ENCODE assay signal across 10 cellular contexts in genomic region chr11:48103621-48104561, GRCh38.
DNase-seq lines count a peak whose midpoint lies in the region; ATAC-seq and TF ChIP-seq lines count a peak whose summit lies in the region.
"Had no signal": no experiment of that assay in that cellular context is flagged by ENCODE, and none has a peak within 500 bp of the region (broad histone marks: within the 10 kb centered on the region; RNA-seq: fewer than 3 reads in every experiment).

No MANE protein-coding gene starts in this region.

- H3K27ac Mint-ChIP-seq in HFFc6 = peak overlapping the region; percentile 61

- ATAC-seq in mucosa of descending colon = peak; percentile 79
- ATAC-seq in HG03025 (IDR thresholded peaks at IDR 0.05; ENCODE audit: low FRiP score, unreplicated experiment) = no peak
- no peak for ATAC-seq in HG03460 (IDR thresholded peaks at IDR 0.05; ENCODE audit: unreplicated experiment)

- H3K4me3 Mint-ChIP-seq in HFFc6 = no peak overlapping the region

- no peak overlapping the region for H3K4me3 ChIP-seq in mucosa of descending colon

- H3K9me3 Mint-ChIP-seq in HFFc6 = no peaks in the 10 kb centered on the region

- no peaks in the 10 kb centered on the region; the same call in 1 of the 2 replicates for H3K27me3 Mint-ChIP-seq in HFFc6 (ENCODE audit: insufficient read depth)

- TF ChIP-seq CTCF in HFFc6 (IDR thresholded peaks at IDR 0.05) = no peak
- no peak for TF ChIP-seq CTCF in mucosa of descending colon (IDR thresholded peaks at IDR 0.05)

- DNase-seq in AG08395 (ENCODE audit: low spot score) (peak; percentile 28), HFFc6 (no peak), cerebellar cortex (ENCODE audit: low spot score) (peak; percentile 64), mucosa of descending colon (peak; percentile 61 to 71 (median 65)), EL (no peak)
- DNase-seq in stimulated activated CD4-positive, alpha-beta T cell treated with anti-CD3 and anti-CD28 coated beads, Interleukin-4, amount 100 ng/mL, for 24 hours = no peak
- DNase-seq: activated CD4-positive, CD25-positive, alpha-beta regulatory T cell; NCI-H1092 had no signal

- H3K4me1 Mint-ChIP-seq in HFFc6 (ENCODE audit: low read depth) = peaks cover 54% of the 10 kb centered on the region

- no peaks in the 10 kb centered on the region for H3K36me3 ChIP-seq in mucosa of descending colon (ENCODE audit: low read depth)

- intact Hi-C loops in mucosa of descending colon (cut with DNase I, micrococcal nuclease) = no loop called here

- peaks cover 48% of the 10 kb centered on the region for H3K4me1 ChIP-seq in mucosa of descending colon (ENCODE audit: low read depth)

- no peaks in the 10 kb centered on the region for H3K36me3 Mint-ChIP-seq in HFFc6 (ENCODE audit: low read depth)

- no peaks in the 10 kb centered on the region for H3K9me3 ChIP-seq in mucosa of descending colon

Comparison
In these comparisons a context has a peak if more than half of its experiments do, and no peak if none do; other contexts are left out.
1. DNase-seq: peak in AG08395 (single experiment), cerebellar cortex (single experiment) and mucosa of descending colon (3 of 3); none in HFFc6 (single experiment), stimulated activated CD4-positive, alpha-beta T cell treated with anti-CD3 and anti-CD28 coated beads, Interleukin-4, amount 100 ng/mL, for 24 hours (single experiment) and EL (single experiment).